ENCODE assay signal across 1 cellular context in the genomic region with DNA sequence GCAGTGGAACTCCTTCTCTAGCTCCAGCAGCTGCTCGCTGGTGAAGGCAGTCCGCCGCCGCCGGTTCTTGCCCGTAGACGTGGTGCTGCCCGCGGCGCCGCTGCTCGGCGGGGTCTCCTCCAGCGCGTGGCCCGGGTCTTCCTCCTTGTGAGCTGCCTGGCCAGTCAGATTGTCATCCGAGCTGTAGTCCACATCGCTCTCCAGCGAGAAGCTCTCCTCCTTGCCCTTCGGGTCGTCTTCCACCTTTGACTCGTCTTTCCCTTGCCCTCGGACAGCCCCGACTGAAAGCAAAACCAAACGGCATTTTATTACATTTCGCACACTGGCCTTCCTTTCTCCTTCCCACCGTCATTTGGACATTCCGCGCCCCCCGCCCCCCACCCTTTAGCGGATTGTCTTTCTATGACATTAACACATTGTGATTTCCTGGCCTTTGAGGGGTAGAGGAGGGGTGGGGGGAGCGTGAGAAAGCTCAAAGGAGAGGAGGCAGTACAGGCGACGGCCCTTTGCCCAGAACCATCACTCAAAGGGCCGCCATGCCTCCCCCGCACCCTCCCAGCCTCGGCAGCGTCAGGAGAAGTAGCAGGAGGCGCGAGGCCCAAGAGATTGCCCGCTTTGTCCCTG.
TF ChIP-seq lines count a peak whose summit lies in the region.

No MANE protein-coding gene starts in this region.

TF ChIP-seq in HCT116, 20 proteins besides CTCF, POLR2A, EP300 and RAD21 (continued from another document):
- TF ChIP-seq, protein P1, sequence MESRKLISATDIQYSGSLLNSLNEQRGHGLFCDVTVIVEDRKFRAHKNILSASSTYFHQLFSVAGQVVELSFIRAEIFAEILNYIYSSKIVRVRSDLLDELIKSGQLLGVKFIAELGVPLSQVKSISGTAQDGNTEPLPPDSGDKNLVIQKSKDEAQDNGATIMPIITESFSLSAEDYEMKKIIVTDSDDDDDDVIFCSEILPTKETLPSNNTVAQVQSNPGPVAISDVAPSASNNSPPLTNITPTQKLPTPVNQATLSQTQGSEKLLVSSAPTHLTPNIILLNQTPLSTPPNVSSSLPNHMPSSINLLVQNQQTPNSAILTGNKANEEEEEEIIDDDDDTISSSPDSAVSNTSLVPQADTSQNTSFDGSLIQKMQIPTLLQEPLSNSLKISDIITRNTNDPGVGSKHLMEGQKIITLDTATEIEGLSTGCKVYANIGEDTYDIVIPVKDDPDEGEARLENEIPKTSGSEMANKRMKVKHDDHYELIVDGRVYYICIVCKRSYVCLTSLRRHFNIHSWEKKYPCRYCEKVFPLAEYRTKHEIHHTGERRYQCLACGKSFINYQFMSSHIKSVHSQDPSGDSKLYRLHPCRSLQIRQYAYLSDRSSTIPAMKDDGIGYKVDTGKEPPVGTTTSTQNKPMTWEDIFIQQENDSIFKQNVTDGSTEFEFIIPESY (IDR thresholded peaks at IDR 0.05; ENCODE audit: extremely low read depth, insufficient replicate concordance, low read length) = no peak
